In the genomic region with DNA sequence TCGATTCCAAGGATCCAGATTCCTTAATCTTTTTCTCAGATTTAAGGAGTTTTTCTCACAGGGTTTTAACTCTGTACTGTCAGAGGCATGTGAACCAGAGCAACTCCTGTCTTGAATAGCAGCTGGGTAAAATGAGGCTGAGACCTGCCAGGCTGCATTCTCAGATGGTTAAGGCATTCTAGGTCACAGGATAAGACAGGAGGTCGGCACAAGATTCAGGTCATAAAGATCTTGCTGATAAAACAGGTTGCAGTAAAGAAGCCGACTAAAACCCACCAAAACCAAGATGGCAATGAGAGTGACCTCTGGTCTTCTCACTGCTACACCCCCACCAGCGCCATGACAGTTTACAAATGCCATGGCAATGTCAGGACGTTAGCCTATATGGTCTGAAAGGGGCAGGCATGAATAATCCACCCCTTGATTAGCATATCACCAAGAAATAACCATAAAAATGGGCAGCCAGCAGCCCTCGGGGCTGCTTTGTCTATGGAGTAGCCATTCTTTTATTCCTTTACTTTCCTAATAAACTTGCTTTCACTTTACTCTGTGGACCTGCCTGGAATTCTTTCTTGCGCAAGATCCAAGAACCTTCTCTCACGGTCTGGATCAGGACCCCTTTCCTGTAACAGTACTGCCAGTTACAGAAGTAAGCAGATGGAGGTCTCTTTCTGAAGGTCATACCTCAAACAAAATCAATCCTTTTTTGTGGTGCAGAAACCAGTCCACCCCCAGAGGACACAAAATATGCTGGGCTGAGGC, we compare ENCODE assay signal across 18 cellular contexts.
DNase-seq lines count a peak whose midpoint lies in the region; ATAC-seq and TF ChIP-seq lines count a peak whose summit lies in the region.
"Had no signal": no experiment of that assay in that cellular context is flagged by ENCODE, and none has a peak within 500 bp of the region (broad histone marks: within the 10 kb centered on the region; RNA-seq: fewer than 3 reads in every experiment).

No MANE protein-coding gene starts in this region.

- H3K27ac ChIP-seq in right atrium auricular region, result no peak overlapping the region
- H3K27ac ChIP-seq in iPS-18a (ENCODE audit: low read length), result peak overlapping the region; percentile 61
- H3K27ac ChIP-seq in trophoblast cell (ENCODE audit: low read depth, low read length), result peak overlapping the region; percentile 98
- H3K27ac ChIP-seq: C4-2B had no signal

- H2BK120ac ChIP-seq in trophoblast cell (ENCODE audit: insufficient read depth, low read length, poor library complexity), result peak overlapping the region; percentile 100

- peak overlapping the region; percentile 100 for H2BK12ac ChIP-seq in trophoblast cell (ENCODE audit: low read length)

- H3K23ac ChIP-seq in trophoblast cell (ENCODE audit: low read length), result no peak overlapping the region

- H3K9me3 ChIP-seq in right atrium auricular region, result no peaks in the 10 kb centered on the region
- H3K9me3 ChIP-seq in iPS-18a (ENCODE audit: control insufficient read depth, low read depth, low read length), result no peaks in the 10 kb centered on the region
- H3K9me3 ChIP-seq in trophoblast cell (ENCODE audit: insufficient read depth, low read depth, low read length), result no peaks in the 10 kb centered on the region
- H3K9me3 ChIP-seq: tibial nerve had no signal

- H3K4me3 ChIP-seq in right atrium auricular region (no peak overlapping the region), iPS-18a (ENCODE audit: low read length) (peak overlapping the region; percentile 37), trophoblast cell (ENCODE audit: low read depth, low read length) (no peak overlapping the region)
- H3K4me3 ChIP-seq: tibial nerve had no signal

- H3K14ac ChIP-seq in trophoblast cell (ENCODE audit: low read length), result peak overlapping the region; percentile 99

- H3K79me1 ChIP-seq in trophoblast cell (ENCODE audit: low read length), result peaks cover 16% of the 10 kb centered on the region

- H3K18ac ChIP-seq in trophoblast cell (ENCODE audit: low read length), result peak overlapping the region; percentile 99

- TF ChIP-seq CTCF in right atrium auricular region (IDR thresholded peaks at IDR 0.05), result no peak

- no peaks in the 10 kb centered on the region for H3K27me3 ChIP-seq in right atrium auricular region
- no peaks in the 10 kb centered on the region for H3K27me3 ChIP-seq in iPS-18a (ENCODE audit: control insufficient read depth, insufficient read depth, low read length)
- H3K27me3 ChIP-seq in trophoblast cell (ENCODE audit: insufficient read depth, low read length), result no peaks in the 10 kb centered on the region
- H3K27me3 ChIP-seq: tibial nerve had no signal

- H3K9ac ChIP-seq in iPS-18a (ENCODE audit: low read length), result no peak overlapping the region
- H3K9ac ChIP-seq in trophoblast cell (ENCODE audit: low read length), result no peak overlapping the region

- no peak for DNase-seq in left ventricle myocardium superior
- DNase-seq in right atrium auricular region (ENCODE audit: low spot score), result no peak
- DNase-seq in trophoblast cell, result peak; percentile 11 to 38
- no peak for DNase-seq in retina
- DNase-seq in iPS-NIHi7 (ENCODE audit: extremely low spot score), result no peak
- no peak for DNase-seq in NCI-H510A treated with DMSO at 0.1 percent for 48 hours (lab: John Stamatoyannopoulos, UW)
- DNase-seq in stimulated activated CD4-positive, alpha-beta T cell treated with anti-CD3 and anti-CD28 coated beads, Interleukin-2, amount 100 ng/mL, for 24 hours, result no peak
- DNase-seq: activated CD4-positive, CD25-positive, alpha-beta regulatory T cell; central memory CD4-positive, alpha-beta T cell; effector CD8-positive, alpha-beta T cell; left cardiac atrium; NCI-H1930; NCI-H510A; SIG-M5; small intestine had no signal

- H4K91ac ChIP-seq in trophoblast cell (ENCODE audit: low read depth, low read length), result peak overlapping the region; percentile 99

- H4K8ac ChIP-seq in trophoblast cell (ENCODE audit: low read depth, low read length), result peak overlapping the region; percentile 91

- H2AK5ac ChIP-seq in trophoblast cell (ENCODE audit: low read length), result peak overlapping the region; percentile 100

- ATAC-seq in left ventricle myocardium superior, result peak; percentile 20
- ATAC-seq: left cardiac atrium had no signal

- peak overlapping the region; percentile 92 for H2AFZ ChIP-seq in trophoblast cell (ENCODE audit: insufficient read depth, low read length, poor library complexity)

- no CpG with 5 or more reads among the region's 8 CpGs for WGBS in trophoblast cell (ENCODE audit: extremely low coverage, insufficient coverage, insufficient read length)

- no peaks in the 10 kb centered on the region for H3K36me3 ChIP-seq in right atrium auricular region
- H3K36me3 ChIP-seq in iPS-18a (ENCODE audit: control insufficient read depth, low read depth, low read length), result no peaks in the 10 kb centered on the region
- H3K36me3 ChIP-seq in trophoblast cell (ENCODE audit: control insufficient read depth in 1 of 2, insufficient read depth in 2 of 2, low read length in 2 of 2), result no peaks in the 10 kb centered on the region
- H3K36me3 ChIP-seq: tibial nerve had no signal

- H3K4ac ChIP-seq in trophoblast cell (ENCODE audit: low read depth, low read length), result peak overlapping the region; percentile 99

- H3K4me2 ChIP-seq in trophoblast cell (ENCODE audit: low read length), result peak overlapping the region; percentile 19

- H4K12ac ChIP-seq in trophoblast cell (ENCODE audit: low read depth, low read length), result peak overlapping the region; percentile 81

- peak overlapping the region; percentile 100 for H2BK5ac ChIP-seq in trophoblast cell (ENCODE audit: low read depth, low read length, poor library complexity)

- peaks cover 5% of the 10 kb centered on the region for H3K79me2 ChIP-seq in trophoblast cell (ENCODE audit: control insufficient read depth, insufficient read depth, low read length, poor library complexity)

- H3K4me1 ChIP-seq in right atrium auricular region, result peaks cover 0 to 25% of the 10 kb centered on the region in 2 donors
- peaks cover 43% of the 10 kb centered on the region for H3K4me1 ChIP-seq in iPS-18a (ENCODE audit: control insufficient read depth, low read depth, low read length)
- peaks cover 11 to 14% of the 10 kb centered on the region in 2 experiments for H3K4me1 ChIP-seq in trophoblast cell (ENCODE audit: control insufficient read depth in 1 of 2, insufficient read depth in 2 of 2, low read length in 2 of 2)

- intact Hi-C loops in left ventricle myocardium superior (cut with micrococcal nuclease), result no loop called here

Comparison
In these comparisons a context has a peak if more than half of its experiments do, and no peak if none do; other contexts are left out.
1. DNase-seq: peak in trophoblast cell (2 of 2); none in left ventricle myocardium superior (single experiment), right atrium auricular region (single experiment), retina (single experiment), iPS-NIHi7 (single experiment), NCI-H510A treated with DMSO at 0.1 percent for 48 hours (single experiment) and stimulated activated CD4-positive, alpha-beta T cell treated with anti-CD3 and anti-CD28 coated beads, Interleukin-2, amount 100 ng/mL, for 24 hours (0 of 2).
2. H3K27ac ChIP-seq: peak in iPS-18a (single experiment) and trophoblast cell (single experiment); none in right atrium auricular region (0 of 2).